ENCODE assay signal across 9 cellular contexts in genomic region chr12:96197503-96198272, GRCh38. TPM values are rescaled to one million over a fixed set of nuclear protein-coding genes. Genes with fewer than 3 reads are reported as not detected.
DNase-seq lines count a peak whose midpoint lies in the region; ATAC-seq and TF ChIP-seq lines count a peak whose summit lies in the region.
"Had no signal": no experiment of that assay in that cellular context is flagged by ENCODE, and none has a peak within 500 bp of the region (broad histone marks: within the 10 kb centered on the region; RNA-seq: fewer than 3 reads in every experiment).

No MANE protein-coding gene starts in this region.

- POLR2A ChIA-PET in AG04450 (lab: Yijun Ruan, JAX) (no interaction called here), MCF 10A (lab: Yijun Ruan, JAX) (interaction anchor here (0.6 to 7.4 kb wide), 13 partner anchors 15 to 292 kb away, joined by 3 to 187 read pairs (median 4); partner anchors contain the start of genes CDK17, CFAP54 and LTA4H)

- H3K36me3 Mint-ChIP-seq in MCF 10A (ENCODE audit: insufficient read depth, unreplicated experiment): peaks cover 17% of the 10 kb centered on the region

- no CpG with 5 or more reads among the region's 3 CpGs for WGBS in mesendoderm (ENCODE audit: extremely low coverage, insufficient coverage, low lambda C conversion rate)

- peaks cover 21% of the 10 kb centered on the region for H3K4me1 Mint-ChIP-seq in MCF 10A (ENCODE audit: insufficient read depth, unreplicated experiment)

- H3K9ac ChIP-seq in muscle layer of colon (ENCODE audit: low read length) (no peak overlapping the region), mesendoderm (ENCODE audit: low read length) (no peak overlapping the region)

- peaks cover 4% of the 10 kb centered on the region for H3K79me1 ChIP-seq in mesendoderm (ENCODE audit: low read length)

- DNase-seq in AG04450 (ENCODE audit: low read depth, low spot score): peak; percentile 74
- peak; percentile 73 for DNase-seq in HS-27A (ENCODE audit: low read depth)
- peak; percentile 93 for DNase-seq in MCF 10A (ENCODE audit: unreplicated experiment)
- no peak for DNase-seq in NCI-H748 (lab: John Stamatoyannopoulos, UW; ENCODE audit: unreplicated experiment)
- DNase-seq in stimulated activated CD8-positive, alpha-beta memory T cell treated with anti-CD3 and anti-CD28 coated beads, Interleukin-4, amount 100 ng/mL, for 48 hours: no peak
- no peak for DNase-seq in mesendoderm

- no peak overlapping the region for H2BK5ac ChIP-seq in mesendoderm (ENCODE audit: low read length)

- H4K8ac ChIP-seq in mesendoderm (ENCODE audit: low read depth, low read length): no peak overlapping the region

- TF ChIP-seq CTCF in AG04450 (IDR thresholded peaks at IDR 0.05; ENCODE audit: low read depth, low read length) (no peak), MCF 10A (IDR thresholded peaks at IDR 0.05; ENCODE audit: unreplicated experiment) (no peak)

- H3K36me3 ChIP-seq in muscle layer of colon (ENCODE audit: insufficient read depth, low read length) (no peaks in the 10 kb centered on the region), mesendoderm (ENCODE audit: control insufficient read depth, insufficient read depth, low read length) (no peaks in the 10 kb centered on the region)
- H3K36me3 ChIP-seq: neutrophil had no signal

- H3K27me3 Mint-ChIP-seq in MCF 10A (ENCODE audit: insufficient read depth, unreplicated experiment): no peaks in the 10 kb centered on the region

- peaks cover 2% of the 10 kb centered on the region; the same call in 1 of the 2 replicates for H3K9me3 ChIP-seq in AG04450 (ENCODE audit: control insufficient read depth, insufficient read depth, low read length)
- no peaks in the 10 kb centered on the region for H3K9me3 ChIP-seq in muscle layer of colon (ENCODE audit: low read length)
- H3K9me3 ChIP-seq: neutrophil had no signal

- H2BK15ac ChIP-seq in mesendoderm (replicated peaks; ENCODE audit: low read depth): no peak overlapping the region

- peaks cover 12% of the 10 kb centered on the region for H3K79me2 ChIP-seq in mesendoderm (ENCODE audit: control insufficient read depth, insufficient read depth, low read length)

- H3K4me1 ChIP-seq in muscle layer of colon (ENCODE audit: insufficient read depth, low read length) (peaks cover 21% of the 10 kb centered on the region), mesendoderm (ENCODE audit: control insufficient read depth, low read depth, low read length) (peaks cover 2% of the 10 kb centered on the region)

- H3K27ac ChIP-seq in AG04450 (ENCODE audit: low read depth, low read length): peak overlapping the region; percentile 94
- peak overlapping the region; percentile 7 for H3K27ac ChIP-seq in muscle layer of colon (ENCODE audit: low read depth, low read length)
- no peak overlapping the region for H3K27ac ChIP-seq in mesendoderm (ENCODE audit: low read depth, low read length)
- H3K27ac ChIP-seq: neutrophil had no signal

- H2AK5ac ChIP-seq in mesendoderm (ENCODE audit: low read length): no peak overlapping the region

- no peaks in the 10 kb centered on the region for H3K9me3 Mint-ChIP-seq in MCF 10A (ENCODE audit: unreplicated experiment)

- CTCF ChIA-PET in AG04450 (lab: Charles Lee): interaction anchor here (1.1 to 7.6 kb wide), 3 partner anchors 14 to 136 kb away, joined by 3 to 72 read pairs (median 4); no protein-coding TSS in a partner anchor
- CTCF ChIA-PET in MCF 10A (lab: Yijun Ruan, JAX): interaction anchor here (0.7 to 3.6 kb wide), 4 partner anchors 16 to 133 kb away, joined by 3 to 15 read pairs (median 4); no protein-coding TSS in a partner anchor

- H3K4me2 ChIP-seq in mesendoderm (ENCODE audit: low read length): no peak overlapping the region

- no peak overlapping the region for H4K5ac ChIP-seq in mesendoderm (ENCODE audit: low read length)

- BruUV-seq in MCF 10A (replicated peaks; lab: Mats Ljungman, UMichigan): TSS peak; percentile 75

- H3K27me3 ChIP-seq in AG04450 (ENCODE audit: control insufficient read depth, insufficient read depth, low read length) (no peaks in the 10 kb centered on the region), muscle layer of colon (ENCODE audit: control insufficient read depth in 1 of 2, insufficient read depth in 2 of 2, low read length in 2 of 2) (no peaks in the 10 kb centered on the region), mesendoderm (ENCODE audit: insufficient read depth, low read length, poor library complexity) (no peaks in the 10 kb centered on the region)

- H3K4me3 Mint-ChIP-seq in MCF 10A (ENCODE audit: unreplicated experiment): peak overlapping the region; percentile 95

- H3K56ac ChIP-seq in mesendoderm (ENCODE audit: low read length): no peak overlapping the region

- H3K23ac ChIP-seq in mesendoderm (ENCODE audit: low read length): no peak overlapping the region

- peak overlapping the region; percentile 77 for H3K27ac Mint-ChIP-seq in MCF 10A (ENCODE audit: low read depth, unreplicated experiment)

- no peak overlapping the region for H3K4ac ChIP-seq in mesendoderm (ENCODE audit: low read depth, low read length)

- H3K4me3 ChIP-seq in AG04450 (ENCODE audit: low read depth, low read length) (peak overlapping the region; percentile 1), muscle layer of colon (ENCODE audit: low read depth in 1 of 2, low read length in 2 of 2) (no peak overlapping the region), mesendoderm (ENCODE audit: low read length) (no peak overlapping the region)

- no peak overlapping the region for H3K18ac ChIP-seq in mesendoderm (ENCODE audit: low read length)

- intact Hi-C loops in MCF 10A (cut with micrococcal nuclease): loop anchor here (1.0 to 5.0 kb wide), 2 partner anchors 18 to 135 kb away; no protein-coding TSS in a partner anchor

- no peak for ATAC-seq in HG02981 (IDR thresholded peaks at IDR 0.05; ENCODE audit: unreplicated experiment)

- no peak overlapping the region for H2BK120ac ChIP-seq in mesendoderm (ENCODE audit: low read depth, low read length)

RNA-seq across cellular contexts. Expression of gene ELK3, which starts 3.5 kb away (rescaled TPM):
- polyA plus RNA-seq in AG04450 (2011; rRNA removed): 26.7 and 31.2 TPM in 2 replicates
- 21.4 and 27.3 TPM in 2 replicates for polyA minus RNA-seq in AG04450 (2011; rRNA and poly(A)+ RNA removed)
- 50.1 and 53.2 TPM in 2 replicates for total RNA-seq in MCF 10A (2022)
- polyA plus RNA-seq in mesendoderm (2013, experiment 1 of 2): 24.2 TPM
- 24.0 TPM for polyA plus RNA-seq in mesendoderm (2013, experiment 2 of 2)

Comparison
In these comparisons a context has a peak if more than half of its experiments do, and no peak if none do; other contexts are left out.
1. DNase-seq: peak in AG04450 (single experiment), HS-27A (single experiment) and MCF 10A (single experiment); none in NCI-H748 (single experiment), stimulated activated CD8-positive, alpha-beta memory T cell treated with anti-CD3 and anti-CD28 coated beads, Interleukin-4, amount 100 ng/mL, for 48 hours (single experiment) and mesendoderm (single experiment).